ENCODE assay signal across 22 cellular contexts in the genomic region with DNA sequence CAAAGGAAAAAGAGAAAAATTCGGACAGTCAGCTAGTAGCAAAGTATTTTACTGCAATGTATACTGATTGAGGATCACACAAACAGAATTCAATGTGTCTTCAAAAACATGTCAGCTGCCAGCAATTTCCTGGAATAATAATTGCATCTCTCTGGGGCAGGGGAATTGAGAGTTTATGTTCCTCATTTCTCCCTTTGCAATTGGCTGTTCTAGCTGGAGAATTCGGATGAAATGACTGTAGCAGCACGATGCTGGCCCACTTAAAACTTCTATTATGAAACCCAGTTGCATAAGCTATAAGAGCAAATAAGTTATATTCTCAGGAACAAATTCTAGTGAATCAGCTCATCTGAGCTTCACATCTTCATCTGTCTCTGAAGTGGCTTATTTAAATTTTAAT.
"Had no signal": no experiment of that assay in that cellular context is flagged by ENCODE, and none has a peak within 500 bp of the region (broad histone marks: within the 10 kb centered on the region; RNA-seq: fewer than 3 reads in every experiment).

No MANE protein-coding gene starts in this region.

- H3K27me3 ChIP-seq: SJCRH30 had no signal

- DNase-seq: KBM-7, NCI-H1048, NCI-H1105, NCI-H1417, NCI-H1436 treated with DMSO at 0.1 percent for 48 hours, NCI-H1694, NCI-H187 treated with DMSO at 0.1 percent for 48 hours, NCI-H2029 treated with DMSO at 0.1 percent for 48 hours, NCI-H2107, NCI-H2171, NCI-H226, NCI-H446, NCI-H510A, NCI-H524 treated with DMSO at 0.1 percent for 48 hours, NCI-H69, NCI-H774, SHP77 treated with DMSO at 0.1 percent for 48 hours, SJCRH30 had no signal

- H3K4me3 ChIP-seq: SJCRH30 had no signal

- H3K9me3 ChIP-seq: SJCRH30 had no signal

- ATAC-seq: Panc1, SK-N-SH treated with all-trans-retinoic acid at 6 μM for 48 hours had no signal

- H3K27ac ChIP-seq: HL-60, RWPE1, SJCRH30 had no signal

- H3K4me1 ChIP-seq: SJCRH30 had no signal

- H3K36me3 ChIP-seq: SJCRH30 had no signal
